1 cellular context compared by ENCODE assay signal in genomic region chr11:73308003-73308962, GRCh38.
TF ChIP-seq lines count a peak whose summit lies in the region.

TSS of gene ARHGEF17 (plus strand) at chr11:73308276. CDS start at chr11:73308639, 363 bp downstream.

TF ChIP-seq in HEK293, 187 proteins besides CTCF, POLR2A, EP300 and RAD21 (continued from another document and continues in another):
- TF ChIP-seq ZBTB44 (tag by site-specific recombination; IDR thresholded peaks at IDR 0.05) (no peak), ZNF221 (tag by site-specific recombination; IDR thresholded peaks at IDR 0.05; ENCODE audit: borderline replicate concordance) (no peak), SALL2 (tag by site-specific recombination; IDR thresholded peaks at IDR 0.05; ENCODE audit: borderline replicate concordance) (no peak), ZNF76 (tag by site-specific recombination; IDR thresholded peaks at IDR 0.05; ENCODE audit: borderline replicate concordance, low read depth) (peak; percentile 78), ZNF19 (tag by site-specific recombination; IDR thresholded peaks at IDR 0.05; ENCODE audit: low read depth) (no peak), GLI4 (tag by site-specific recombination; IDR thresholded peaks at IDR 0.05) (no peak), ZXDB (tag by site-specific recombination; IDR thresholded peaks at IDR 0.05) (peak; percentile 20), ZBTB8A (tag by site-specific recombination; IDR thresholded peaks at IDR 0.05) (peak; percentile 93), SP7 (tag by site-specific recombination; IDR thresholded peaks at IDR 0.05) (no peak; the same call in 1 of the 2 replicates), ZNF394 (tag by site-specific recombination; IDR thresholded peaks at IDR 0.05; ENCODE audit: borderline replicate concordance) (no peak; the same call in 1 of the 2 replicates), ZNF18 (tag by site-specific recombination; IDR thresholded peaks at IDR 0.05) (no peak), ZNF37A (tag by site-specific recombination; IDR thresholded peaks at IDR 0.05) (no peak), ZSCAN30 (tag by site-specific recombination; IDR thresholded peaks at IDR 0.05) (no peak), ZSCAN23 (tag by site-specific recombination; IDR thresholded peaks at IDR 0.05) (no peak), ZNF596 (tag by site-specific recombination; IDR thresholded peaks at IDR 0.05) (no peak; the same call in 1 of the 2 replicates), SP2 (tag by site-specific recombination; IDR thresholded peaks at IDR 0.05) (peak; percentile 70), REPIN1 (tag by site-specific recombination; IDR thresholded peaks at IDR 0.05; ENCODE audit: low read depth) (no peak), KLF9 (tag by site-specific recombination; IDR thresholded peaks at IDR 0.05; ENCODE audit: low read depth) (peak; percentile 62), KLF8 (tag by site-specific recombination; IDR thresholded peaks at IDR 0.05) (no peak), ZNF670 (tag by site-specific recombination; IDR thresholded peaks at IDR 0.05; ENCODE audit: low read depth) (no peak), ZNF341 (tag by site-specific recombination; IDR thresholded peaks at IDR 0.05; ENCODE audit: low read depth) (peak; percentile 37), GLIS2 (tag by site-specific recombination; IDR thresholded peaks at IDR 0.05) (peak; percentile 67), IKZF3 (tag by site-specific recombination; IDR thresholded peaks at IDR 0.05) (no peak), ZNF560 (tag by site-specific recombination; IDR thresholded peaks at IDR 0.05; ENCODE audit: borderline replicate concordance) (no peak), ZFHX2 (tag by site-specific recombination; conservative IDR thresholded peaks at IDR 0.05) (peak; percentile 82), ZFP69B (tag by site-specific recombination; IDR thresholded peaks at IDR 0.05) (0 out of 2 replicates have a peak, but pooled peaks have one; percentile 14), ZNF324 (tag by site-specific recombination; IDR thresholded peaks at IDR 0.05) (no peak; the same call in 1 of the 2 replicates), ZBTB26 (tag by site-specific recombination; optimal IDR thresholded peaks at IDR 0.05) (peak; percentile 78), ZNF132 (tag by site-specific recombination; IDR thresholded peaks at IDR 0.05; ENCODE audit: borderline replicate concordance) (no peak), ZFP3 (tag by site-specific recombination; IDR thresholded peaks at IDR 0.05; ENCODE audit: low read depth) (no peak), WT1 (tag by site-specific recombination; IDR thresholded peaks at IDR 0.05) (0 out of 2 replicates have a peak, but pooled peaks have one; percentile 18), ZNF423 (tag by site-specific recombination; IDR thresholded peaks at IDR 0.05) (peak; percentile 83)
- TF ChIP-seq, protein P1, sequence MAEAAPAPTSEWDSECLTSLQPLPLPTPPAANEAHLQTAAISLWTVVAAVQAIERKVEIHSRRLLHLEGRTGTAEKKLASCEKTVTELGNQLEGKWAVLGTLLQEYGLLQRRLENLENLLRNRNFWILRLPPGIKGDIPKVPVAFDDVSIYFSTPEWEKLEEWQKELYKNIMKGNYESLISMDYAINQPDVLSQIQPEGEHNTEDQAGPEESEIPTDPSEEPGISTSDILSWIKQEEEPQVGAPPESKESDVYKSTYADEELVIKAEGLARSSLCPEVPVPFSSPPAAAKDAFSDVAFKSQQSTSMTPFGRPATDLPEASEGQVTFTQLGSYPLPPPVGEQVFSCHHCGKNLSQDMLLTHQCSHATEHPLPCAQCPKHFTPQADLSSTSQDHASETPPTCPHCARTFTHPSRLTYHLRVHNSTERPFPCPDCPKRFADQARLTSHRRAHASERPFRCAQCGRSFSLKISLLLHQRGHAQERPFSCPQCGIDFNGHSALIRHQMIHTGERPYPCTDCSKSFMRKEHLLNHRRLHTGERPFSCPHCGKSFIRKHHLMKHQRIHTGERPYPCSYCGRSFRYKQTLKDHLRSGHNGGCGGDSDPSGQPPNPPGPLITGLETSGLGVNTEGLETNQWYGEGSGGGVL (tag by site-specific recombination; IDR thresholded peaks at IDR 0.05): peak; percentile 54; the same call in 1 of the 2 replicates
- TF ChIP-seq, protein P2, sequence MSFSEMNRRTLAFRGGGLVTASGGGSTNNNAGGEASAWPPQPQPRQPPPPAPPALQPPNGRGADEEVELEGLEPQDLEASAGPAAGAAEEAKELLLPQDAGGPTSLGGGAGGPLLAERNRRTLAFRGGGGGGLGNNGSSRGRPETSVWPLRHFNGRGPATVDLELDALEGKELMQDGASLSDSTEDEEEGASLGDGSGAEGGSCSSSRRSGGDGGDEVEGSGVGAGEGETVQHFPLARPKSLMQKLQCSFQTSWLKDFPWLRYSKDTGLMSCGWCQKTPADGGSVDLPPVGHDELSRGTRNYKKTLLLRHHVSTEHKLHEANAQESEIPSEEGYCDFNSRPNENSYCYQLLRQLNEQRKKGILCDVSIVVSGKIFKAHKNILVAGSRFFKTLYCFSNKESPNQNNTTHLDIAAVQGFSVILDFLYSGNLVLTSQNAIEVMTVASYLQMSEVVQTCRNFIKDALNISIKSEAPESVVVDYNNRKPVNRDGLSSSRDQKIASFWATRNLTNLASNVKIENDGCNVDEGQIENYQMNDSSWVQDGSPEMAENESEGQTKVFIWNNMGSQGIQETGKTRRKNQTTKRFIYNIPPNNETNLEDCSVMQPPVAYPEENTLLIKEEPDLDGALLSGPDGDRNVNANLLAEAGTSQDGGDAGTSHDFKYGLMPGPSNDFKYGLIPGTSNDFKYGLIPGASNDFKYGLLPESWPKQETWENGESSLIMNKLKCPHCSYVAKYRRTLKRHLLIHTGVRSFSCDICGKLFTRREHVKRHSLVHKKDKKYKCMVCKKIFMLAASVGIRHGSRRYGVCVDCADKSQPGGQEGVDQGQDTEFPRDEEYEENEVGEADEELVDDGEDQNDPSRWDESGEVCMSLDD (tag by site-specific recombination; IDR thresholded peaks at IDR 0.05): peak; percentile 77
- TF ChIP-seq, protein P3, sequence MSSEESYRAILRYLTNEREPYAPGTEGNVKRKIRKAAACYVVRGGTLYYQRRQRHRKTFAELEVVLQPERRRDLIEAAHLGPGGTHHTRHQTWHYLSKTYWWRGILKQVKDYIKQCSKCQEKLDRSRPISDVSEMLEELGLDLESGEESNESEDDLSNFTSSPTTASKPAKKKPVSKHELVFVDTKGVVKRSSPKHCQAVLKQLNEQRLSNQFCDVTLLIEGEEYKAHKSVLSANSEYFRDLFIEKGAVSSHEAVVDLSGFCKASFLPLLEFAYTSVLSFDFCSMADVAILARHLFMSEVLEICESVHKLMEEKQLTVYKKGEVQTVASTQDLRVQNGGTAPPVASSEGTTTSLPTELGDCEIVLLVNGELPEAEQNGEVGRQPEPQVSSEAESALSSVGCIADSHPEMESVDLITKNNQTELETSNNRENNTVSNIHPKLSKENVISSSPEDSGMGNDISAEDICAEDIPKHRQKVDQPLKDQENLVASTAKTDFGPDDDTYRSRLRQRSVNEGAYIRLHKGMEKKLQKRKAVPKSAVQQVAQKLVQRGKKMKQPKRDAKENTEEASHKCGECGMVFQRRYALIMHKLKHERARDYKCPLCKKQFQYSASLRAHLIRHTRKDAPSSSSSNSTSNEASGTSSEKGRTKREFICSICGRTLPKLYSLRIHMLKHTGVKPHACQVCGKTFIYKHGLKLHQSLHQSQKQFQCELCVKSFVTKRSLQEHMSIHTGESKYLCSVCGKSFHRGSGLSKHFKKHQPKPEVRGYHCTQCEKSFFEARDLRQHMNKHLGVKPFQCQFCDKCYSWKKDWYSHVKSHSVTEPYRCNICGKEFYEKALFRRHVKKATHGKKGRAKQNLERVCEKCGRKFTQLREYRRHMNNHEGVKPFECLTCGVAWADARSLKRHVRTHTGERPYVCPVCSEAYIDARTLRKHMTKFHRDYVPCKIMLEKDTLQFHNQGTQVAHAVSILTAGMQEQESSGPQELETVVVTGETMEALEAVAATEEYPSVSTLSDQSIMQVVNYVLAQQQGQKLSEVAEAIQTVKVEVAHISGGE (tag by site-specific recombination; conservative IDR thresholded peaks at IDR 0.05; ENCODE audit: low read depth): no peak
- TF ChIP-seq, protein P4, sequence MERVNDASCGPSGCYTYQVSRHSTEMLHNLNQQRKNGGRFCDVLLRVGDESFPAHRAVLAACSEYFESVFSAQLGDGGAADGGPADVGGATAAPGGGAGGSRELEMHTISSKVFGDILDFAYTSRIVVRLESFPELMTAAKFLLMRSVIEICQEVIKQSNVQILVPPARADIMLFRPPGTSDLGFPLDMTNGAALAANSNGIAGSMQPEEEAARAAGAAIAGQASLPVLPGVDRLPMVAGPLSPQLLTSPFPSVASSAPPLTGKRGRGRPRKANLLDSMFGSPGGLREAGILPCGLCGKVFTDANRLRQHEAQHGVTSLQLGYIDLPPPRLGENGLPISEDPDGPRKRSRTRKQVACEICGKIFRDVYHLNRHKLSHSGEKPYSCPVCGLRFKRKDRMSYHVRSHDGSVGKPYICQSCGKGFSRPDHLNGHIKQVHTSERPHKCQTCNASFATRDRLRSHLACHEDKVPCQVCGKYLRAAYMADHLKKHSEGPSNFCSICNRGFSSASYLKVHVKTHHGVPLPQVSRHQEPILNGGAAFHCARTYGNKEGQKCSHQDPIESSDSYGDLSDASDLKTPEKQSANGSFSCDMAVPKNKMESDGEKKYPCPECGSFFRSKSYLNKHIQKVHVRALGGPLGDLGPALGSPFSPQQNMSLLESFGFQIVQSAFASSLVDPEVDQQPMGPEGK (tag by site-specific recombination; IDR thresholded peaks at IDR 0.05): peak; percentile 80
- TF ChIP-seq, protein P5, sequence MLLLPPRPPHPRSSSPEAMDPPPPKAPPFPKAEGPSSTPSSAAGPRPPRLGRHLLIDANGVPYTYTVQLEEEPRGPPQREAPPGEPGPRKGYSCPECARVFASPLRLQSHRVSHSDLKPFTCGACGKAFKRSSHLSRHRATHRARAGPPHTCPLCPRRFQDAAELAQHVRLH (tag by site-specific recombination; IDR thresholded peaks at IDR 0.05): no peak
- TF ChIP-seq, protein P6, sequence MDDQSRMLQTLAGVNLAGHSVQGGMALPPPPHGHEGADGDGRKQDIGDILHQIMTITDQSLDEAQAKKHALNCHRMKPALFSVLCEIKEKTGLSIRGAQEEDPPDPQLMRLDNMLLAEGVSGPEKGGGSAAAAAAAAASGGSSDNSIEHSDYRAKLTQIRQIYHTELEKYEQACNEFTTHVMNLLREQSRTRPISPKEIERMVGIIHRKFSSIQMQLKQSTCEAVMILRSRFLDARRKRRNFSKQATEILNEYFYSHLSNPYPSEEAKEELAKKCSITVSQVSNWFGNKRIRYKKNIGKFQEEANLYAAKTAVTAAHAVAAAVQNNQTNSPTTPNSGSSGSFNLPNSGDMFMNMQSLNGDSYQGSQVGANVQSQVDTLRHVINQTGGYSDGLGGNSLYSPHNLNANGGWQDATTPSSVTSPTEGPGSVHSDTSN (CRISPR knock-in tag; IDR thresholded peaks at IDR 0.05): no peak
- TF ChIP-seq, protein P7, sequence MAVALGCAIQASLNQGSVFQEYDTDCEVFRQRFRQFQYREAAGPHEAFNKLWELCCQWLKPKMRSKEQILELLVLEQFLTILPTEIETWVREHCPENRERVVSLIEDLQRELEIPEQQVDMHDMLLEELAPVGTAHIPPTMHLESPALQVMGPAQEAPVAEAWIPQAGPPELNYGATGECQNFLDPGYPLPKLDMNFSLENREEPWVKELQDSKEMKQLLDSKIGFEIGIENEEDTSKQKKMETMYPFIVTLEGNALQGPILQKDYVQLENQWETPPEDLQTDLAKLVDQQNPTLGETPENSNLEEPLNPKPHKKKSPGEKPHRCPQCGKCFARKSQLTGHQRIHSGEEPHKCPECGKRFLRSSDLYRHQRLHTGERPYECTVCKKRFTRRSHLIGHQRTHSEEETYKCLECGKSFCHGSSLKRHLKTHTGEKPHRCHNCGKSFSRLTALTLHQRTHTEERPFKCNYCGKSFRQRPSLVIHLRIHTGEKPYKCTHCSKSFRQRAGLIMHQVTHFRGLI (tag by site-specific recombination; IDR thresholded peaks at IDR 0.05): no peak
- TF ChIP-seq, protein P8, sequence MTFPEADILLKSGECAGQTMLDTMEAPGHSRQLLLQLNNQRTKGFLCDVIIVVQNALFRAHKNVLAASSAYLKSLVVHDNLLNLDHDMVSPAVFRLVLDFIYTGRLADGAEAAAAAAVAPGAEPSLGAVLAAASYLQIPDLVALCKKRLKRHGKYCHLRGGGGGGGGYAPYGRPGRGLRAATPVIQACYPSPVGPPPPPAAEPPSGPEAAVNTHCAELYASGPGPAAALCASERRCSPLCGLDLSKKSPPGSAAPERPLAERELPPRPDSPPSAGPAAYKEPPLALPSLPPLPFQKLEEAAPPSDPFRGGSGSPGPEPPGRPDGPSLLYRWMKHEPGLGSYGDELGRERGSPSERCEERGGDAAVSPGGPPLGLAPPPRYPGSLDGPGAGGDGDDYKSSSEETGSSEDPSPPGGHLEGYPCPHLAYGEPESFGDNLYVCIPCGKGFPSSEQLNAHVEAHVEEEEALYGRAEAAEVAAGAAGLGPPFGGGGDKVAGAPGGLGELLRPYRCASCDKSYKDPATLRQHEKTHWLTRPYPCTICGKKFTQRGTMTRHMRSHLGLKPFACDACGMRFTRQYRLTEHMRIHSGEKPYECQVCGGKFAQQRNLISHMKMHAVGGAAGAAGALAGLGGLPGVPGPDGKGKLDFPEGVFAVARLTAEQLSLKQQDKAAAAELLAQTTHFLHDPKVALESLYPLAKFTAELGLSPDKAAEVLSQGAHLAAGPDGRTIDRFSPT (tag by site-specific recombination; IDR thresholded peaks at IDR 0.05): peak; percentile 49; the same call in 1 of the 2 replicates
